ENCODE assay signal across 1 cellular context in the genomic region with DNA sequence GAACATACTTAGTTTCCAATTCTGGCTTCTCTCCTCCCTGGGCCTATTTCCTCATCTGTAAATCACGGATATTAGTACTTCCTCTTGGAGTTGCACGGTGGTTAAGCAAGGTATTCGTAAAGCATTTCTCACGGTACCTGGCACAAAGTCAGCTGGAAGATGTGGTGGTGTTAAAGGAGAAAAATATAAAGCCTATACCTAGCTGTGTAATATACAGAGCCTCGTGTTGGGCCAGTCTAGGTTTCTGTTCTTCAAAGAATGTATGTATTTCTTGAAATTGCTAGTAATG.
TF ChIP-seq lines count a peak whose summit lies in the region.

No MANE protein-coding gene starts in this region.

TF ChIP-seq in A549, 52 proteins besides CTCF, POLR2A, EP300 and RAD21 (continued from another document):
- TF ChIP-seq NFE2L2 (conservative IDR thresholded peaks at IDR 0.05; ENCODE audit: low read length) (no peak), GATA3 (IDR thresholded peaks at IDR 0.05; ENCODE audit: borderline replicate concordance) (no peak), RCOR1 (IDR thresholded peaks at IDR 0.05; ENCODE audit: low read depth, low read length) (no peak), FOSB (CRISPR knock-in tag; IDR thresholded peaks at IDR 0.05) (no peak), HOXA7 (CRISPR knock-in tag; IDR thresholded peaks at IDR 0.05) (no peak), SMC3 (IDR thresholded peaks at IDR 0.05) (no peak), NPAS2 (CRISPR knock-in tag; IDR thresholded peaks at IDR 0.05; ENCODE audit: borderline replicate concordance) (no peak), FOSL2 (IDR thresholded peaks at IDR 0.05) (no peak), FOSL2 (CRISPR knock-in tag; IDR thresholded peaks at IDR 0.05) (no peak), MAFK (IDR thresholded peaks at IDR 0.05; ENCODE audit: partially characterized antibody) (no peak), HEYL (CRISPR knock-in tag; IDR thresholded peaks at IDR 0.05) (no peak), CEBPB (IDR thresholded peaks at IDR 0.05) (no peak), CBX8 (IDR thresholded peaks at IDR 0.05) (no peak), ZNF302 (CRISPR knock-in tag; IDR thresholded peaks at IDR 0.05) (no peak), CHD2 (IDR thresholded peaks at IDR 0.05; ENCODE audit: low read length, partially characterized antibody) (no peak), ZSCAN20 (CRISPR knock-in tag; IDR thresholded peaks at IDR 0.05) (no peak)
- TF ChIP-seq, protein P1, sequence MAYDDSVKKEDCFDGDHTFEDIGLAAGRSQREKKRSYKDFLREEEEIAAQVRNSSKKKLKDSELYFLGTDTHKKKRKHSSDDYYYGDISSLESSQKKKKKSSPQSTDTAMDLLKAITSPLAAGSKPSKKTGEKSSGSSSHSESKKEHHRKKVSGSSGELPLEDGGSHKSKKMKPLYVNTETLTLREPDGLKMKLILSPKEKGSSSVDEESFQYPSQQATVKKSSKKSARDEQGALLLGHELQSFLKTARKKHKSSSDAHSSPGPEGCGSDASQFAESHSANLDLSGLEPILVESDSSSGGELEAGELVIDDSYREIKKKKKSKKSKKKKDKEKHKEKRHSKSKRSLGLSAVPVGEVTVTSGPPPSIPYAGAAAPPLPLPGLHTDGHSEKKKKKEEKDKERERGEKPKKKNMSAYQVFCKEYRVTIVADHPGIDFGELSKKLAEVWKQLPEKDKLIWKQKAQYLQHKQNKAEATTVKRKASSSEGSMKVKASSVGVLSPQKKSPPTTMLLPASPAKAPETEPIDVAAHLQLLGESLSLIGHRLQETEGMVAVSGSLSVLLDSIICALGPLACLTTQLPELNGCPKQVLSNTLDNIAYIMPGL (CRISPR knock-in tag; IDR thresholded peaks at IDR 0.05; ENCODE audit: borderline replicate concordance), result no peak
- TF ChIP-seq, protein P2, sequence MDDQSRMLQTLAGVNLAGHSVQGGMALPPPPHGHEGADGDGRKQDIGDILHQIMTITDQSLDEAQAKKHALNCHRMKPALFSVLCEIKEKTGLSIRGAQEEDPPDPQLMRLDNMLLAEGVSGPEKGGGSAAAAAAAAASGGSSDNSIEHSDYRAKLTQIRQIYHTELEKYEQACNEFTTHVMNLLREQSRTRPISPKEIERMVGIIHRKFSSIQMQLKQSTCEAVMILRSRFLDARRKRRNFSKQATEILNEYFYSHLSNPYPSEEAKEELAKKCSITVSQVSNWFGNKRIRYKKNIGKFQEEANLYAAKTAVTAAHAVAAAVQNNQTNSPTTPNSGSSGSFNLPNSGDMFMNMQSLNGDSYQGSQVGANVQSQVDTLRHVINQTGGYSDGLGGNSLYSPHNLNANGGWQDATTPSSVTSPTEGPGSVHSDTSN (IDR thresholded peaks at IDR 0.05), result no peak
